1 cellular context compared by ENCODE assay signal in genomic region chr17:82486186-82487084, GRCh38.
A peak's percentile ranks its signal among the peaks of the same experiment; 100 is the strongest.
TF ChIP-seq lines count a peak whose summit lies in the region.

No MANE protein-coding gene starts in this region.

TF ChIP-seq in K562, 482 proteins besides CTCF, POLR2A, EP300 and RAD21:
- TF ChIP-seq SAP30 (IDR thresholded peaks at IDR 0.05; ENCODE audit: borderline replicate concordance, insufficient read depth, low read depth, low read length, poor library complexity, severe bottlenecking) = no peak
- no peak for TF ChIP-seq ELK3 (CRISPR knock-in tag; IDR thresholded peaks at IDR 0.05)
- no peak for TF ChIP-seq SNRNP70 (optimal IDR thresholded peaks at IDR 0.05; ENCODE audit: low read depth, low read length)
- TF ChIP-seq POLR2G (IDR thresholded peaks at IDR 0.05; ENCODE audit: low read depth, low read length) = peak; percentile 59
- no peak for TF ChIP-seq ZNF263 (CRISPR knock-in tag; IDR thresholded peaks at IDR 0.05; ENCODE audit: borderline replicate concordance)
- 0 out of 2 replicates have a peak, but pooled peaks have one; percentile 11 for TF ChIP-seq RBFOX2 (IDR thresholded peaks at IDR 0.05; ENCODE audit: low read depth, low read length)
- no peak for TF ChIP-seq ZNF445 (CRISPR knock-in tag; IDR thresholded peaks at IDR 0.05; ENCODE audit: low read depth)
- TF ChIP-seq MTA2 (IDR thresholded peaks at IDR 0.05; ENCODE audit: low read depth) = no peak
